In genomic region chr17:43515641-43516040, GRCh38 we compare ENCODE assay signal across 19 cellular contexts. TPM values are rescaled to one million over a fixed set of nuclear protein-coding genes. Genes with fewer than 3 reads are reported as not detected.
DNase-seq lines count a peak whose midpoint lies in the region; ATAC-seq, FAIRE-seq and TF ChIP-seq lines count a peak whose summit lies in the region.
"Had no signal": no experiment of that assay in that cellular context is flagged by ENCODE, and none has a peak within 500 bp of the region (broad histone marks: within the 10 kb centered on the region; RNA-seq: fewer than 3 reads in every experiment).

No MANE protein-coding gene starts in this region.

- H3K23ac ChIP-seq in neuronal stem cell (ENCODE audit: low read depth, low read length, poor library complexity), result no peak overlapping the region

- H3K4me1 ChIP-seq in astrocyte (ENCODE audit: insufficient read depth, low read length) (peaks cover 12% of the 10 kb centered on the region), neuronal stem cell (ENCODE audit: control insufficient read depth in 2 of 2, insufficient read depth in 1 of 2, low read depth in 1 of 2, low read length in 2 of 2) (no peaks in the 10 kb centered on the region)

- no peaks in the 10 kb centered on the region for H3K9me3 Mint-ChIP-seq in astrocyte (ENCODE audit: unreplicated experiment)
- H3K9me3 Mint-ChIP-seq: activated naive CD4-positive, alpha-beta T cell treated with anti-CD3 and anti-CD28 coated beads, Interleukin-2, amount 10 ng/mL, durations not matched to agents 7 days and 5 days; CD8-positive, alpha-beta T cell had no signal

- H3K14ac ChIP-seq in neuronal stem cell (ENCODE audit: low read length), result no peak overlapping the region

- TF ChIP-seq CTCF in astrocyte (IDR thresholded peaks at IDR 0.05; ENCODE audit: insufficient read depth, low read depth, low read length), result no peak

- H3K18ac ChIP-seq in neuronal stem cell (ENCODE audit: low read length), result no peak overlapping the region

- no peak overlapping the region for H3K4me3 ChIP-seq in astrocyte (ENCODE audit: insufficient read depth, low read depth, low read length)
- H3K4me3 ChIP-seq in neuronal stem cell (ENCODE audit: low read length in 2 of 2), result no peak overlapping the region

- no peak overlapping the region for H2AK5ac ChIP-seq in neuronal stem cell (ENCODE audit: low read depth, low read length)

- H3K79me1 ChIP-seq in neuronal stem cell (ENCODE audit: low read depth, low read length), result no peaks in the 10 kb centered on the region

- peaks cover 6% of the 10 kb centered on the region for H4K20me1 ChIP-seq in astrocyte (ENCODE audit: insufficient read depth, low read length)

- no peak overlapping the region for H3K27ac ChIP-seq in astrocyte (ENCODE audit: low read depth, low read length)
- H3K27ac ChIP-seq in neuronal stem cell (replicated peaks; ENCODE audit: low read length), result no peak overlapping the region
- H3K27ac ChIP-seq: RWPE1 had no signal

- H3K27ac Mint-ChIP-seq in astrocyte (ENCODE audit: unreplicated experiment), result peak overlapping the region; percentile 58
- H3K27ac Mint-ChIP-seq: activated naive CD4-positive, alpha-beta T cell treated with anti-CD3 and anti-CD28 coated beads, Interleukin-2, amount 10 ng/mL, durations not matched to agents 7 days and 5 days; CD8-positive, alpha-beta T cell had no signal

- peaks cover 39% of the 10 kb centered on the region for H3K36me3 ChIP-seq in astrocyte (ENCODE audit: insufficient read depth, low read length)
- H3K36me3 ChIP-seq in neuronal stem cell (replicated peaks in 1 of 2; ENCODE audit: control insufficient read depth in 2 of 2, insufficient read depth in 2 of 2, low read length in 2 of 2), result peaks cover 30 to 94% of the 10 kb centered on the region in 2 donors

- H2AFZ ChIP-seq in astrocyte (ENCODE audit: low read depth, low read length) (no peak overlapping the region), neuronal stem cell (ENCODE audit: low read length) (no peak overlapping the region)

- H2BK12ac ChIP-seq in neuronal stem cell (ENCODE audit: low read length), result no peak overlapping the region

- H3K4me1 Mint-ChIP-seq in astrocyte (ENCODE audit: low read depth, unreplicated experiment), result peaks cover 14% of the 10 kb centered on the region
- H3K4me1 Mint-ChIP-seq: activated naive CD4-positive, alpha-beta T cell treated with anti-CD3 and anti-CD28 coated beads, Interleukin-2, amount 10 ng/mL, durations not matched to agents 7 days and 5 days had no signal

- peak; percentile 61 for FAIRE-seq in GM19239 (lab: Jason Lieb, UNC)
- no peak for FAIRE-seq in astrocyte (lab: Jason Lieb, UNC)
- FAIRE-seq: colon, frontal cortex had no signal

- no peak overlapping the region for H2BK15ac ChIP-seq in neuronal stem cell (ENCODE audit: low read length)

- H2BK5ac ChIP-seq in neuronal stem cell (ENCODE audit: low read length), result no peak overlapping the region

- H3K9me3 ChIP-seq in astrocyte (ENCODE audit: insufficient read depth, low read depth, low read length) (no peaks in the 10 kb centered on the region), neuronal stem cell (replicated peaks in 1 of 2; ENCODE audit: control insufficient read depth in 2 of 2, insufficient read depth in 1 of 2, low read depth in 1 of 2, low read length in 2 of 2) (no peaks in the 10 kb centered on the region)

- H3K4me2 ChIP-seq in astrocyte (ENCODE audit: low read length), result no peak overlapping the region
- H3K4me2 ChIP-seq in neuronal stem cell (ENCODE audit: insufficient read depth, low read length, poor library complexity, severe bottlenecking), result no peak overlapping the region

- no peak for ATAC-seq in HG02798 (IDR thresholded peaks at IDR 0.05; ENCODE audit: poor library complexity, unreplicated experiment)
- ATAC-seq: CD8-positive, alpha-beta T cell; HCT116; left lobe of liver had no signal

- H4K91ac ChIP-seq in neuronal stem cell (ENCODE audit: low read depth, low read length, poor library complexity), result no peak overlapping the region

- no peaks in the 10 kb centered on the region for H3K79me2 ChIP-seq in astrocyte (ENCODE audit: insufficient read depth, low read length)

- DNase-seq in AG08395 (ENCODE audit: low spot score), result peak; percentile 9
- no peak for DNase-seq in GM19239 (ENCODE audit: insufficient read length, low spot score)
- no peak for DNase-seq in astrocyte (ENCODE audit: low read depth)
- peak; percentile 4 for DNase-seq in inferior parietal cortex (ENCODE audit: extremely low spot score)
- DNase-seq in LoVo (ENCODE audit: low spot score), result no peak
- DNase-seq in HT-29 (ENCODE audit: low spot score), result no peak
- DNase-seq in neuronal stem cell (ENCODE audit: low spot score), result no peak
- DNase-seq: activated CD4-positive, alpha-beta T cell treated with anti-CD3 and anti-CD28 coated beads, Interleukin-2, amount 50 U/mL, for 1 hour; activated naive CD4-positive, alpha-beta T cell treated with anti-CD3 and anti-CD28 coated beads, Interleukin-2, amount 10 ng/mL, durations not matched to agents 7 days and 5 days; CD8-positive, alpha-beta T cell; Kasumi-1; NCI-H1436 treated with DMSO at 0.1 percent for 48 hours; NCI-H446 had no signal

- H2BK120ac ChIP-seq in neuronal stem cell (ENCODE audit: low read depth, low read length), result no peak overlapping the region

- H3K4ac ChIP-seq in neuronal stem cell (ENCODE audit: low read length), result no peak overlapping the region

- H3K4me3 Mint-ChIP-seq in astrocyte (ENCODE audit: unreplicated experiment), result no peak overlapping the region
- H3K4me3 Mint-ChIP-seq: activated naive CD4-positive, alpha-beta T cell treated with anti-CD3 and anti-CD28 coated beads, Interleukin-2, amount 10 ng/mL, durations not matched to agents 7 days and 5 days; CD8-positive, alpha-beta T cell had no signal

- H4K8ac ChIP-seq in neuronal stem cell (ENCODE audit: low read depth, low read length), result no peak overlapping the region

- H3K27me3 ChIP-seq in astrocyte (ENCODE audit: insufficient read depth, low read length) (no peaks in the 10 kb centered on the region), neuronal stem cell (ENCODE audit: control insufficient read depth in 3 of 3, insufficient read depth in 3 of 3, low read depth in 1 of 3, low read length in 3 of 3) (no peaks in the 10 kb centered on the region)

- peaks cover 3% of the 10 kb centered on the region for H3K36me3 Mint-ChIP-seq in astrocyte (ENCODE audit: low read depth, unreplicated experiment)

- H3K27me3 Mint-ChIP-seq in astrocyte (ENCODE audit: low read depth, unreplicated experiment), result no peaks in the 10 kb centered on the region
- H3K27me3 Mint-ChIP-seq: activated naive CD4-positive, alpha-beta T cell treated with anti-CD3 and anti-CD28 coated beads, Interleukin-2, amount 10 ng/mL, durations not matched to agents 7 days and 5 days had no signal

- H3K9ac ChIP-seq in astrocyte (ENCODE audit: low read length) (no peak overlapping the region), neuronal stem cell (ENCODE audit: low read depth, low read length, poor library complexity) (no peak overlapping the region)

- WGBS in neuronal stem cell (ENCODE audit: extremely low coverage in 2 of 2, insufficient read length in 2 of 2, insufficient replicate concordance in 1 of 2), 2 donors, result no CpG with 5 or more reads among the region's 1 CpG

RNA-seq across cellular contexts. Expression of gene ETV4, which starts 30.5 kb away (rescaled TPM):
- total RNA-seq in astrocyte, result 10.6 and 11.4 TPM in 2 replicates
- total RNA-seq in HT-29 (2014; rRNA removed; shearing (Covaris generic)), result 129 and 149 TPM in 2 replicates
- polyA plus RNA-seq in neuronal stem cell (2013, experiment 1 of 2), result 29.7 TPM
- 29.0 TPM for polyA plus RNA-seq in neuronal stem cell (2013, experiment 2 of 2)
- total RNA-seq: CD8-positive, alpha-beta T cell had no signal

RNA-seq across cellular contexts. Expression of gene DHX8, which starts 31.9 kb away (rescaled TPM):
- 48.5 and 61.1 TPM in 2 replicates for total RNA-seq in astrocyte
- 28.2 and 33.8 TPM in 2 replicates for total RNA-seq in HT-29 (2014; rRNA removed; shearing (Covaris generic))
- polyA plus RNA-seq in neuronal stem cell (2013, experiment 1 of 2), result 31.2 TPM
- polyA plus RNA-seq in neuronal stem cell (2013, experiment 2 of 2), result 29.4 TPM

Comparison
In these comparisons a context has a peak if more than half of its experiments do, and no peak if none do; other contexts are left out.
1. DNase-seq: peak in AG08395 (single experiment) and inferior parietal cortex (single experiment); none in GM19239 (single experiment), astrocyte (single experiment), LoVo (single experiment), HT-29 (single experiment) and neuronal stem cell (single experiment).
2. RNA of gene ETV4, which starts 30.5 kb away (total RNA-seq): 129 to 149 TPM in HT-29; 10.6 to 11.4 TPM in astrocyte; every median in the first group is over 10 times any median in the second.